In genomic region chr5:134581241-134581981, GRCh38 we compare ENCODE assay signal across 1 cellular context.
TF ChIP-seq lines count a peak whose summit lies in the region.

No MANE protein-coding gene starts in this region.

TF ChIP-seq in A549, 52 proteins besides CTCF, POLR2A, EP300 and RAD21:
- TF ChIP-seq E2F6 (IDR thresholded peaks at IDR 0.05; ENCODE audit: borderline replicate concordance, low read depth) (no peak), ELK1 (IDR thresholded peaks at IDR 0.05; ENCODE audit: low read depth, low read length) (no peak), HOXB13 (CRISPR knock-in tag; IDR thresholded peaks at IDR 0.05; ENCODE audit: low read depth) (no peak), MAZ (IDR thresholded peaks at IDR 0.05; ENCODE audit: borderline replicate concordance, low read depth, low read length) (no peak), BHLHE40 (IDR thresholded peaks at IDR 0.05; ENCODE audit: low read depth, low read length) (no peak), NFE2L2 (conservative IDR thresholded peaks at IDR 0.05; ENCODE audit: low read length) (no peak), PHF8 (IDR thresholded peaks at IDR 0.05; ENCODE audit: borderline replicate concordance, low read depth) (no peak), ZSCAN20 (CRISPR knock-in tag; IDR thresholded peaks at IDR 0.05) (no peak), MAX (IDR thresholded peaks at IDR 0.05) (no peak), FOXS1 (CRISPR knock-in tag; IDR thresholded peaks at IDR 0.05) (no peak), PBX3 (IDR thresholded peaks at IDR 0.05) (no peak), HOXB5 (CRISPR knock-in tag; IDR thresholded peaks at IDR 0.05) (no peak), POLR2AphosphoS2 (conservative IDR thresholded peaks at IDR 0.05; ENCODE audit: low read length) (no peak), ATOH8 (CRISPR knock-in tag; IDR thresholded peaks at IDR 0.05; ENCODE audit: low read depth) (no peak)
